Comparison of ENCODE assay signal across 11 cellular contexts in genomic region chr19:6064016-6064702, GRCh38. TPM values are rescaled to one million over a fixed set of nuclear protein-coding genes. Genes with fewer than 3 reads are reported as not detected.
A peak's percentile ranks its signal among the peaks of the same experiment; 100 is the strongest.
DNase-seq lines count a peak whose midpoint lies in the region; ATAC-seq and TF ChIP-seq lines count a peak whose summit lies in the region.
"Had no signal": no experiment of that assay in that cellular context is flagged by ENCODE, and none has a peak within 500 bp of the region (broad histone marks: within the 10 kb centered on the region; RNA-seq: fewer than 3 reads in every experiment).

No MANE protein-coding gene starts in this region.

- H3K4me1 ChIP-seq in esophagus muscularis mucosa (peaks cover 88 to 100% (median 100%) of the 10 kb centered on the region in 4 donors), rectal smooth muscle tissue (ENCODE audit: control insufficient read depth, insufficient read depth, low read length) (peaks cover 87% of the 10 kb centered on the region)

- H3K9me3 Mint-ChIP-seq in WTC11 = peaks cover 2% of the 10 kb centered on the region
- H3K9me3 Mint-ChIP-seq: activated CD4-positive, alpha-beta memory T cell treated with anti-CD3 and anti-CD28 coated beads, Interleukin-2, amount 10 ng/mL, durations not matched to agents 7 days and 5 days had no signal

- no peaks in the 10 kb centered on the region for H3K9me3 ChIP-seq in esophagus muscularis mucosa

- no peak for TF ChIP-seq POLR2A in esophagus muscularis mucosa (IDR thresholded peaks at IDR 0.05; ENCODE audit: low read depth)

- intact Hi-C loops in esophagus muscularis mucosa (cut with DNase I) = no loop called here

- WGBS in esophagus muscularis mucosa = 57% methylated on average over 12 of the region's 12 CpGs

- DNase-seq in EL = peak; percentile 44
- DNase-seq in RWPE1 (ENCODE audit: low spot score) = peak; percentile 62
- no peak for DNase-seq in esophagus muscularis mucosa (ENCODE audit: extremely low spot score)
- DNase-seq in WTC11 (ENCODE audit: low spot score) = no peak
- DNase-seq in GM10248 (ENCODE audit: extremely low spot score) = no peak
- DNase-seq: activated CD4-positive, alpha-beta memory T cell treated with anti-CD3 and anti-CD28 coated beads, Interleukin-2, amount 10 ng/mL, durations not matched to agents 7 days and 5 days; DMS 273 treated with DMSO at 0.1 percent for 48 hours; NCI-H1694 had no signal

- CTCF ChIA-PET in RWPE1 (lab: Yijun Ruan, JAX) = interaction anchor here (0.6 to 1.1 kb wide), 3 partner anchors 9 to 35 kb away, joined by 3 to 6 read pairs (median 3); no protein-coding TSS in a partner anchor
- CTCF ChIA-PET in WTC11 (lab: Charles Lee) = interaction anchor here (2.4 kb wide), 2 partner anchors 16 to 62 kb away, joined by 7 to 14 read pairs; no protein-coding TSS in a partner anchor
- CTCF ChIA-PET in GM10248 (lab: Yijun Ruan, JAX) = interaction anchor here (1.2 to 3.2 kb wide), 3 partner anchors 13 to 62 kb away, joined by 3 to 22 read pairs (median 16); no protein-coding TSS in a partner anchor

- peaks cover 16% of the 10 kb centered on the region for H3K4me1 Mint-ChIP-seq in WTC11

- H3K27me3 Mint-ChIP-seq in WTC11 (ENCODE audit: low read depth) = peaks cover 6% of the 10 kb centered on the region; the same call in 1 of the 2 replicates

- H3K27ac ChIP-seq in RWPE1 = peak overlapping the region; percentile 100
- peak overlapping the region; percentile 92 to 94 (median 94) for H3K27ac ChIP-seq in esophagus muscularis mucosa (replicated peaks in 1 of 4)
- peak overlapping the region; percentile 97 for H3K27ac ChIP-seq in rectal smooth muscle tissue (ENCODE audit: low read depth, low read length)

- no peak for TF ChIP-seq EP300 in esophagus muscularis mucosa (IDR thresholded peaks at IDR 0.05)

- H3K4me3 ChIP-seq in esophagus muscularis mucosa = no peak overlapping the region
- no peak overlapping the region for H3K4me3 ChIP-seq in rectal smooth muscle tissue (ENCODE audit: low read length)

- H3K36me3 Mint-ChIP-seq in WTC11 = no peaks in the 10 kb centered on the region

- H3K4me3 Mint-ChIP-seq in WTC11 = no peak overlapping the region
- H3K4me3 Mint-ChIP-seq: activated CD4-positive, alpha-beta memory T cell treated with anti-CD3 and anti-CD28 coated beads, Interleukin-2, amount 10 ng/mL, durations not matched to agents 7 days and 5 days had no signal

- no peak for ATAC-seq in HG03175 (IDR thresholded peaks at IDR 0.05; ENCODE audit: unreplicated experiment)
- no peak for ATAC-seq in WTC11
- no peak for ATAC-seq in HG03342 (IDR thresholded peaks at IDR 0.05; ENCODE audit: unreplicated experiment)

- no peak for TF ChIP-seq CTCF in RWPE1 (conservative IDR thresholded peaks at IDR 0.05; ENCODE audit: low read depth)
- TF ChIP-seq CTCF in esophagus muscularis mucosa (IDR thresholded peaks at IDR 0.05) = no peak
- TF ChIP-seq CTCF in WTC11 (IDR thresholded peaks at IDR 0.05) = no peak
- no peak for TF ChIP-seq CTCF in GM10248 (IDR thresholded peaks at IDR 0.05; ENCODE audit: control extremely low read depth, extremely low read depth, low read depth, missing control alignments)

- no peaks in the 10 kb centered on the region for H3K36me3 ChIP-seq in esophagus muscularis mucosa
- no peaks in the 10 kb centered on the region for H3K36me3 ChIP-seq in rectal smooth muscle tissue (ENCODE audit: control insufficient read depth, insufficient read depth, low read length)

- POLR2A ChIA-PET in RWPE1 (lab: Yijun Ruan, JAX; ENCODE audit: low non-redundant PET) (interaction anchor here (0.6 to 0.7 kb wide), 2 partner anchors 28 to 61 kb away, joined by 3 read pairs; no protein-coding TSS in a partner anchor), WTC11 (lab: Charles Lee) (no interaction called here), GM10248 (lab: Yijun Ruan, JAX) (no interaction called here)

- H3K27ac Mint-ChIP-seq in WTC11 = no peak overlapping the region
- H3K27ac Mint-ChIP-seq: activated CD4-positive, alpha-beta memory T cell treated with anti-CD3 and anti-CD28 coated beads, Interleukin-2, amount 10 ng/mL, durations not matched to agents 7 days and 5 days had no signal

- H3K27me3 ChIP-seq in esophagus muscularis mucosa = no peaks in the 10 kb centered on the region
- no peaks in the 10 kb centered on the region for H3K27me3 ChIP-seq in rectal smooth muscle tissue (ENCODE audit: control insufficient read depth, insufficient read depth, low read length)

- no peak overlapping the region for H3K9ac ChIP-seq in rectal smooth muscle tissue (ENCODE audit: low read length)

TF ChIP-seq in WTC11, 78 proteins besides CTCF, POLR2A, EP300 and RAD21:
- no peak for TF ChIP-seq HMGA2 (CRISPR knock-in tag; IDR thresholded peaks at IDR 0.05)
- TF ChIP-seq GABPB1 (CRISPR knock-in tag; IDR thresholded peaks at IDR 0.05) = no peak
- TF ChIP-seq NFATC4 (CRISPR knock-in tag; IDR thresholded peaks at IDR 0.05) = no peak
- TF ChIP-seq ZNF263 (CRISPR knock-in tag; IDR thresholded peaks at IDR 0.05; ENCODE audit: low read depth) = no peak
- no peak for TF ChIP-seq ZNF121 (CRISPR knock-in tag; IDR thresholded peaks at IDR 0.05)
- TF ChIP-seq AR (CRISPR knock-in tag; IDR thresholded peaks at IDR 0.05) = no peak
- no peak for TF ChIP-seq ZNF416 (CRISPR knock-in tag; IDR thresholded peaks at IDR 0.05)
- TF ChIP-seq, protein P1, sequence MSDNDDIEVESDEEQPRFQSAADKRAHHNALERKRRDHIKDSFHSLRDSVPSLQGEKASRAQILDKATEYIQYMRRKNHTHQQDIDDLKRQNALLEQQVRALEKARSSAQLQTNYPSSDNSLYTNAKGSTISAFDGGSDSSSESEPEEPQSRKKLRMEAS (CRISPR knock-in tag; IDR thresholded peaks at IDR 0.05) = no peak
- no peak for TF ChIP-seq SP1 (CRISPR knock-in tag; conservative IDR thresholded peaks at IDR 0.05)
- no peak for TF ChIP-seq FOXK1 (CRISPR knock-in tag; IDR thresholded peaks at IDR 0.05)
- TF ChIP-seq ZNF317 (CRISPR knock-in tag; IDR thresholded peaks at IDR 0.05; ENCODE audit: borderline replicate concordance, low read depth) = no peak
- no peak for TF ChIP-seq ELF4 (CRISPR knock-in tag; IDR thresholded peaks at IDR 0.05; ENCODE audit: low read depth)
- no peak for TF ChIP-seq AFF4 (CRISPR knock-in tag; IDR thresholded peaks at IDR 0.05; ENCODE audit: borderline replicate concordance)
- TF ChIP-seq ZNF396 (CRISPR knock-in tag; IDR thresholded peaks at IDR 0.05; ENCODE audit: borderline replicate concordance) = no peak
- TF ChIP-seq ZNF138 (CRISPR knock-in tag; conservative IDR thresholded peaks at IDR 0.05) = no peak
TF ChIP-seq in WTC11: peak in this region for 0.

RNA-seq across cellular contexts. Expression of gene RFX2, which starts 46.1 kb away (rescaled TPM):
- total RNA-seq in esophagus muscularis mucosa (10 to 100 TPM; 25.5 to 49.9 (median 32.8) TPM), WTC11 (2021) (3.4 to 4.6 TPM (median 4.2 TPM) in 3 replicates)

Comparison
In these comparisons a context has a peak if more than half of its experiments do, and no peak if none do; other contexts are left out.
1. DNase-seq: peak in EL (single experiment) and RWPE1 (single experiment); none in esophagus muscularis mucosa (single experiment), WTC11 (single experiment) and GM10248 (single experiment).
2. Peak in every context shown above with its lines, with median percentiles within 50 percentile points of each other: H3K27ac ChIP-seq.